ENCODE assay signal across 12 cellular contexts in genomic region chr15:68307131-68307928, GRCh38. TPM values are rescaled to one million over a fixed set of nuclear protein-coding genes. Genes with fewer than 3 reads are reported as not detected.
DNase-seq lines count a peak whose midpoint lies in the region; ATAC-seq and TF ChIP-seq lines count a peak whose summit lies in the region.
"Had no signal": no experiment of that assay in that cellular context is flagged by ENCODE, and none has a peak within 500 bp of the region (broad histone marks: within the 10 kb centered on the region; RNA-seq: fewer than 3 reads in every experiment).

No MANE protein-coding gene starts in this region.

- H3K27ac Mint-ChIP-seq in H9 (peak overlapping the region in 1 of 3 experiments; percentile 76; a peak in 3 of 7 replicates), chondrocyte (ENCODE audit: unreplicated experiment) (peak overlapping the region; percentile 99)
- H3K27ac Mint-ChIP-seq: activated CD4-positive, alpha-beta T cell treated with anti-CD3 and anti-CD28 coated beads for 36 hours had no signal

- H3K9ac ChIP-seq in BLaER1, result no peak overlapping the region
- no peak overlapping the region for H3K9ac ChIP-seq in H9 (ENCODE audit: extremely low read depth, insufficient read length, low read length)
- H3K9ac ChIP-seq in neuronal stem cell (ENCODE audit: low read depth, low read length, poor library complexity), result no peak overlapping the region

- peaks cover 36 to 54% of the 10 kb centered on the region in 2 experiments for H3K4me1 Mint-ChIP-seq in H9
- H3K4me1 Mint-ChIP-seq in chondrocyte (ENCODE audit: low read depth), result peaks cover 77% of the 10 kb centered on the region

- no peaks in the 10 kb centered on the region for H3K79me1 ChIP-seq in H9 (ENCODE audit: insufficient read depth, low read depth, low read length, poor library complexity, severe bottlenecking)
- H3K79me1 ChIP-seq in neuronal stem cell (ENCODE audit: low read depth, low read length), result no peaks in the 10 kb centered on the region

- H2AK5ac ChIP-seq in H9 (ENCODE audit: insufficient read length, low read length) (no peak overlapping the region), neuronal stem cell (ENCODE audit: low read depth, low read length) (no peak overlapping the region)

- H3K23ac ChIP-seq in H9 (ENCODE audit: insufficient read length, low read depth, low read length), result no peak overlapping the region
- no peak overlapping the region for H3K23ac ChIP-seq in neuronal stem cell (ENCODE audit: low read depth, low read length, poor library complexity)

- H3K36me3 Mint-ChIP-seq in H9 (ENCODE audit: insufficient read depth in 1 of 3, low read depth in 3 of 3), result no peaks in the 10 kb centered on the region
- H3K36me3 Mint-ChIP-seq in chondrocyte (ENCODE audit: low read depth), result peaks cover 51% of the 10 kb centered on the region

- H4K20me1 ChIP-seq in BLaER1 (no peaks in the 10 kb centered on the region), H9 (ENCODE audit: control insufficient read depth, insufficient read depth, insufficient read length) (no peaks in the 10 kb centered on the region)

- H2BK120ac ChIP-seq in H9 (ENCODE audit: low read depth, low read length, poor library complexity, severe bottlenecking) (no peak overlapping the region), neuronal stem cell (ENCODE audit: low read depth, low read length) (no peak overlapping the region)

- H3K27me3 ChIP-seq in BLaER1 (no peaks in the 10 kb centered on the region), H9 (ENCODE audit: insufficient read depth, low read length) (no peaks in the 10 kb centered on the region), neuronal stem cell (ENCODE audit: control insufficient read depth in 3 of 3, insufficient read depth in 3 of 3, low read depth in 1 of 3, low read length in 3 of 3) (peaks cover 0 to 12% (median 0%) of the 10 kb centered on the region in 3 experiments)
- H3K27me3 ChIP-seq: right lobe of liver, SJSA1 had no signal

- H3K4me1 ChIP-seq in BLaER1, result peaks cover 14% of the 10 kb centered on the region; the same call in 1 of the 2 replicates
- H3K4me1 ChIP-seq in H9 (ENCODE audit: insufficient read depth, low read length), result no peaks in the 10 kb centered on the region; the same call in 1 of the 2 replicates
- H3K4me1 ChIP-seq in neuronal stem cell (ENCODE audit: control insufficient read depth in 2 of 2, insufficient read depth in 1 of 2, low read depth in 1 of 2, low read length in 2 of 2), result peaks cover 7 to 15% of the 10 kb centered on the region in 2 donors

- H3K27ac ChIP-seq in BLaER1 (no peak overlapping the region), H9 (ENCODE audit: insufficient read length, low read depth, low read length) (no peak overlapping the region), neuronal stem cell (replicated peaks; ENCODE audit: low read length) (no peak overlapping the region)
- H3K27ac ChIP-seq: right lobe of liver, SJSA1 had no signal

- no peak overlapping the region for H2BK12ac ChIP-seq in H9 (ENCODE audit: insufficient read length, low read depth, low read length)
- no peak overlapping the region for H2BK12ac ChIP-seq in neuronal stem cell (ENCODE audit: low read length)

- H3K18ac ChIP-seq in H9 (ENCODE audit: insufficient read length, low read depth, low read length), result no peak overlapping the region
- peak overlapping the region; percentile 57 for H3K18ac ChIP-seq in neuronal stem cell (ENCODE audit: low read length)

- H3K9me3 Mint-ChIP-seq in H9, result no peaks in the 10 kb centered on the region
- no peaks in the 10 kb centered on the region for H3K9me3 Mint-ChIP-seq in chondrocyte (ENCODE audit: low read depth)
- H3K9me3 Mint-ChIP-seq: central memory CD8-positive, alpha-beta T cell had no signal

- no peaks in the 10 kb centered on the region for H3K79me2 ChIP-seq in H9 (ENCODE audit: insufficient read depth, low read length)

- H3K9me3 ChIP-seq in BLaER1 (no peaks in the 10 kb centered on the region), H9 (ENCODE audit: control insufficient read depth, low read depth, low read length) (no peaks in the 10 kb centered on the region), neuronal stem cell (replicated peaks in 1 of 2; ENCODE audit: control insufficient read depth in 2 of 2, insufficient read depth in 1 of 2, low read depth in 1 of 2, low read length in 2 of 2) (no peaks in the 10 kb centered on the region)
- H3K9me3 ChIP-seq: right lobe of liver, SJSA1 had no signal

- H3K4ac ChIP-seq in H9 (ENCODE audit: low read depth, low read length) (no peak overlapping the region), neuronal stem cell (ENCODE audit: low read length) (no peak overlapping the region)

- no peak overlapping the region for H3K14ac ChIP-seq in H9 (ENCODE audit: insufficient read depth, low read length)
- peak overlapping the region; percentile 32 for H3K14ac ChIP-seq in neuronal stem cell (ENCODE audit: low read length)

- H3K56ac ChIP-seq in H9 (ENCODE audit: insufficient read length, low read depth, low read length), result no peak overlapping the region

- H3K23me2 ChIP-seq in H9 (ENCODE audit: insufficient read length, low read depth, low read length, poor library complexity, severe bottlenecking), result no peaks in the 10 kb centered on the region

- no peak overlapping the region for H3K4me3 ChIP-seq in BLaER1
- no peak overlapping the region for H3K4me3 ChIP-seq in neuronal stem cell (ENCODE audit: low read length in 2 of 2)
- H3K4me3 ChIP-seq: right lobe of liver, SJSA1 had no signal

- H2BK15ac ChIP-seq in H9 (ENCODE audit: low read depth, low read length) (no peak overlapping the region), neuronal stem cell (ENCODE audit: low read length) (peak overlapping the region; percentile 25)

- H3T11ph ChIP-seq in H9 (ENCODE audit: low read length), result no peak overlapping the region

- no peak for ATAC-seq in HG03565 (IDR thresholded peaks at IDR 0.05; ENCODE audit: unreplicated experiment)
- ATAC-seq in HG02852 (IDR thresholded peaks at IDR 0.05; ENCODE audit: unreplicated experiment), result no peak

- no peaks in the 10 kb centered on the region; the same call in 1 of the 2 replicates for H3K36me3 ChIP-seq in BLaER1
- no peaks in the 10 kb centered on the region for H3K36me3 ChIP-seq in neuronal stem cell (replicated peaks in 1 of 2; ENCODE audit: control insufficient read depth in 2 of 2, insufficient read depth in 2 of 2, low read length in 2 of 2)
- H3K36me3 ChIP-seq: right lobe of liver, SJSA1 had no signal

- H4K8ac ChIP-seq in H9 (replicated peaks; ENCODE audit: insufficient read length, low read depth, low read length) (no peak overlapping the region), neuronal stem cell (ENCODE audit: low read depth, low read length) (no peak overlapping the region)

- H4K91ac ChIP-seq in H9 (ENCODE audit: insufficient read length, low read depth, low read length) (no peak overlapping the region), neuronal stem cell (ENCODE audit: low read depth, low read length, poor library complexity) (no peak overlapping the region)

- H3K4me3 Mint-ChIP-seq in H9, result no peak overlapping the region
- peak overlapping the region; percentile 26 for H3K4me3 Mint-ChIP-seq in chondrocyte (ENCODE audit: unreplicated experiment)

- WGBS in H9 (ENCODE audit: extremely low coverage, insufficient read length, low lambda C conversion rate), result no CpG with 5 or more reads among the region's 14 CpGs
- WGBS in neuronal stem cell (ENCODE audit: extremely low coverage in 2 of 2, insufficient read length in 2 of 2, insufficient replicate concordance in 1 of 2), 2 donors, result no CpG with 5 or more reads among the region's 14 CpGs

- TF ChIP-seq CTCF in H9 (conservative IDR thresholded peaks at IDR 0.05) (no peak), chondrocyte (IDR thresholded peaks at IDR 0.05) (no peak)

- no peak overlapping the region for H2BK20ac ChIP-seq in H9 (ENCODE audit: low read depth, low read length, poor library complexity, severe bottlenecking)

- no peak overlapping the region for H2AFZ ChIP-seq in H9 (ENCODE audit: low read length)
- H2AFZ ChIP-seq in neuronal stem cell (ENCODE audit: low read length), result peak overlapping the region; percentile 78

- no peak overlapping the region for H2BK5ac ChIP-seq in H9 (ENCODE audit: insufficient read length, low read length)
- peak overlapping the region; percentile 12 for H2BK5ac ChIP-seq in neuronal stem cell (ENCODE audit: low read length)

- H3K27me3 Mint-ChIP-seq in H9 (ENCODE audit: low read depth) (peaks cover 2% of the 10 kb centered on the region; the same call in 1 of the 2 replicates), chondrocyte (ENCODE audit: low read depth) (no peaks in the 10 kb centered on the region)
- H3K27me3 Mint-ChIP-seq: activated CD4-positive, alpha-beta T cell treated with anti-CD3 and anti-CD28 coated beads for 36 hours had no signal

- no peak for TF ChIP-seq POLR2A in erythroblast (IDR thresholded peaks at IDR 0.05; ENCODE audit: low read length)

- 0 out of 2 replicates have a peak overlapping the region, but pooled peaks have one; percentile 85 for H3K4me2 ChIP-seq in BLaER1
- H3K4me2 ChIP-seq in H9 (ENCODE audit: insufficient read depth, insufficient read length, low read length), result no peak overlapping the region
- no peak overlapping the region for H3K4me2 ChIP-seq in neuronal stem cell (ENCODE audit: insufficient read depth, low read length, poor library complexity, severe bottlenecking)

- DNase-seq in H9, result peak; percentile 29
- DNase-seq in chondrocyte (ENCODE audit: low spot score), result no peak
- DNase-seq in neuronal stem cell (ENCODE audit: low spot score), result no peak
- no peak for DNase-seq in midbrain (lab: John Stamatoyannopoulos, UW)
- DNase-seq in erythroblast (lab: John Stamatoyannopoulos, UW), result no peak

- H4K5ac ChIP-seq in H9 (ENCODE audit: insufficient read length, low read depth, low read length), result no peak overlapping the region

RNA-seq across cellular contexts. Expression of gene FEM1B, which starts 29.8 kb away (rescaled TPM):
- total RNA-seq in H9 (2021), result 77.9 and 83.3 TPM in 2 replicates
- 46.0 to 52.7 TPM (median 49.1 TPM) in 3 replicates for total RNA-seq in chondrocyte
- polyA plus RNA-seq in neuronal stem cell (2013, experiment 1 of 2), result 27.6 TPM
- polyA plus RNA-seq in neuronal stem cell (2013, experiment 2 of 2), result 28.3 TPM
